9 cellular contexts compared by ENCODE assay signal in the genomic region with DNA sequence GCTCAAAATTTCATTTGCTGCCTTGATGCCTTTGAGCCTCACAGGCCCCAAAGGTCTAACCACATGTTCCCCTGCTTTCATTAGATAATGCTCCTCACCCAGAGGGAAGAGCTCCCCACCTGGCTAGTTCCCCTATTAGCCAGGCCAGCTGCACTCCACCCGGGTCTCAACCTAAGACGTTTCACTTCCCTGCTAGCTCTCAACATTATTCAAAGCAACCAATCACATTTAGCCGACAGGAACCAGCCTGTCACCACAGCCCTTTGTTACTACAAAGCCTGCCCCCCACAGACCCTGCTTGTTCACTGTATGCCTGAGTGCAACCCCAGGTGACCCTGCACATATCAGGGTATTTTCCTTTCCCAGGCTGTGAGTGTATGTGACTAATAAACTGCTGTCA.
DNase-seq lines count a peak whose midpoint lies in the region; ATAC-seq and TF ChIP-seq lines count a peak whose summit lies in the region.
"Had no signal": no experiment of that assay in that cellular context is flagged by ENCODE, and none has a peak within 500 bp of the region (broad histone marks: within the 10 kb centered on the region; RNA-seq: fewer than 3 reads in every experiment).

No MANE protein-coding gene starts in this region.

- 25 to 41% methylated on average over 3 of the region's 3 CpGs for WGBS in lower leg skin, 2 donors

- no peaks in the 10 kb centered on the region for H3K36me3 Mint-ChIP-seq in CD4-positive, alpha-beta memory T cell

- no peak for TF ChIP-seq CTCF in GM12864 (IDR thresholded peaks at IDR 0.05; ENCODE audit: low read depth, low read length, missing control alignments)
- TF ChIP-seq CTCF in OCI-LY3 (IDR thresholded peaks at IDR 0.05; ENCODE audit: low read depth, low read length), result no peak; the same call in 1 of the 2 replicates
- no peak for TF ChIP-seq CTCF in lower leg skin (IDR thresholded peaks at IDR 0.05)

- H3K4me2 ChIP-seq in OCI-LY3 (ENCODE audit: low read length), result peak overlapping the region; percentile 63

- H3K27ac ChIP-seq in OCI-LY3 (ENCODE audit: low read length), result peak overlapping the region; percentile 89
- H3K27ac ChIP-seq in CD4-positive, alpha-beta memory T cell (ENCODE audit: low read depth, low read length), result no peak overlapping the region

- H3K27me3 ChIP-seq in OCI-LY3 (ENCODE audit: low read depth, low read length), result no peaks in the 10 kb centered on the region
- H3K27me3 ChIP-seq in CD4-positive, alpha-beta memory T cell (ENCODE audit: insufficient read depth, low read length), result no peaks in the 10 kb centered on the region

- H3K27me3 Mint-ChIP-seq in CD4-positive, alpha-beta memory T cell, result no peaks in the 10 kb centered on the region

- H3K4me3 ChIP-seq in GM12864 (ENCODE audit: low read depth, low read length) (no peak overlapping the region), OCI-LY3 (ENCODE audit: low read length) (peak overlapping the region; percentile 49), lower leg skin (ENCODE audit: low read depth, poor library complexity, severe bottlenecking) (no peak overlapping the region)
- H3K4me3 ChIP-seq in CD4-positive, alpha-beta memory T cell (ENCODE audit: low read length in 2 of 2), result no peak overlapping the region

- peaks cover 12% of the 10 kb centered on the region for H3K36me3 ChIP-seq in OCI-LY3 (replicated peaks; ENCODE audit: low read depth, low read length)
- H3K36me3 ChIP-seq in CD4-positive, alpha-beta memory T cell (ENCODE audit: insufficient read depth, low read length), result no peaks in the 10 kb centered on the region

- no peaks in the 10 kb centered on the region for H3K79me2 ChIP-seq in OCI-LY3 (ENCODE audit: low read length)

- POLR2A ChIA-PET in CD4-positive, alpha-beta memory T cell (lab: Charles Lee; ENCODE audit: partially characterized antibody), result no interaction called here

- ATAC-seq in GM21447 (IDR thresholded peaks at IDR 0.05; ENCODE audit: unreplicated experiment) (peak; percentile 80), HG03175 (IDR thresholded peaks at IDR 0.05; ENCODE audit: unreplicated experiment) (peak; percentile 81)

- no peak for TF ChIP-seq POLR2A in lower leg skin (IDR thresholded peaks at IDR 0.05)

- intact Hi-C loops in lower leg skin (cut with DNase I; ENCODE audit: low total_unique reads), result no loop called here
- intact Hi-C loops in CD4-positive, alpha-beta memory T cell (cut with micrococcal nuclease), result no loop called here

- CTCF ChIA-PET in CD4-positive, alpha-beta memory T cell (lab: Charles Lee; ENCODE audit: partially characterized antibody), result no interaction called here

- H4K20me1 ChIP-seq in OCI-LY3 (ENCODE audit: insufficient read depth, low read length), result no peaks in the 10 kb centered on the region

- H3K27ac Mint-ChIP-seq in CD4-positive, alpha-beta memory T cell, result peak overlapping the region in 1 of 7 donors; percentile 13

- H3K4me1 ChIP-seq in OCI-LY3 (ENCODE audit: low read length), result peaks cover 44% of the 10 kb centered on the region
- no peaks in the 10 kb centered on the region for H3K4me1 ChIP-seq in CD4-positive, alpha-beta memory T cell (ENCODE audit: insufficient read depth, low read length)

- H3K4me3 Mint-ChIP-seq in CD4-positive, alpha-beta memory T cell, result no peak overlapping the region

- DNase-seq in GM12864 (ENCODE audit: low read depth) (peak; percentile 16), hippocampal formation (lab: John Stamatoyannopoulos, UW) (no peak), lower leg skin (ENCODE audit: low spot score in 2 of 2) (no peak)
- DNase-seq in stimulated activated CD4-positive, alpha-beta T cell treated with anti-CD3 and anti-CD28 coated beads, Interleukin-4, amount 100 ng/mL, for 4 hours, result no peak
- DNase-seq in CD4-positive, alpha-beta memory T cell, result no peak
- DNase-seq: stimulated activated CD4-positive, alpha-beta T cell treated with anti-CD3 and anti-CD28 coated beads, Interleukin-2, amount 100 ng/mL, for 24 hours had no signal

- H3K9ac ChIP-seq in OCI-LY3 (ENCODE audit: low read length), result peak overlapping the region; percentile 61

- H3K4me1 Mint-ChIP-seq in CD4-positive, alpha-beta memory T cell, result no peaks in the 10 kb centered on the region

- H3K9me3 Mint-ChIP-seq in CD4-positive, alpha-beta memory T cell, result peaks cover 0 to 20% (median 9%) of the 10 kb centered on the region in 8 donors

- peaks cover 16% of the 10 kb centered on the region for H3K9me3 ChIP-seq in OCI-LY3 (ENCODE audit: insufficient read depth, low read length)
- H3K9me3 ChIP-seq in CD4-positive, alpha-beta memory T cell (ENCODE audit: control insufficient read depth in 1 of 2, low read length in 2 of 2), result no peaks in the 10 kb centered on the region

- peak overlapping the region; percentile 45; the same call in 1 of the 2 replicates for H2AFZ ChIP-seq in OCI-LY3 (ENCODE audit: low read depth, low read length)
